ENCODE assay signal across 17 cellular contexts in the genomic region with DNA sequence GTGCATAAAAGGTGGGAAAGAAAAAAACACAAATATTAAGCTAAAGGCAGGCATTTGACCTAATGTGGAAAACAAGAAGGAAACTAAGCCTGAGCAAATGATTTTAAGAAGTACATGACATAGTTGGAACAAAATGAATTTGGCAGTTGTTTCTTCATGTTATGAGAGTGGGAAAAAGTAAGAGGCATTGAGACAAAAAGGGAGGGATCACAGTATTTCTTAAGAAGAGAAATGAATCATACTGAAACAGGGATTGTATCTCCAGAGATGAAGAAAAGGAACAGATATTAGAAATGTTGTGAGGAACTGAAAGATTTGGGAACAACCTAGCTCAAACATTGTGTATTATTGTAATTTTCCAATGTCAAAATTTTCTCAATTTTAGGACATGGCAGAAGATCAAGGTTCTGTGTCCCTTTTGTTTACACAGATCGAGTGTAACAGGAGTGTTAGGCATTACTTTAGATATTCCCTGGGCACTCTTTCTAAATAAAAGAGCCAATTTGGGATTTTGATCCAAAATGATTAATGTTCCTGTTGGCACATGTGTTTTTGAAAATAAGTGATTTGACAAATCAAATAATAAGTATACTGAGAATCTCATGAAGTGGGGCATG.
DNase-seq lines count a peak whose midpoint lies in the region; ATAC-seq and TF ChIP-seq lines count a peak whose summit lies in the region.
"Had no signal": no experiment of that assay in that cellular context is flagged by ENCODE, and none has a peak within 500 bp of the region (broad histone marks: within the 10 kb centered on the region; RNA-seq: fewer than 3 reads in every experiment).

No MANE protein-coding gene starts in this region.

- TF ChIP-seq CTCF in WTC11 (IDR thresholded peaks at IDR 0.05): no peak
- TF ChIP-seq CTCF in fibroblast of lung (conservative IDR thresholded peaks at IDR 0.05 in 1 of 2, IDR thresholded peaks at IDR 0.05 in 1 of 2; ENCODE audit: low read depth in 1 of 2, low read length in 2 of 2): no peak
- TF ChIP-seq CTCF in gastrocnemius medialis (IDR thresholded peaks at IDR 0.05 in 4 of 5, conservative IDR thresholded peaks at IDR 0.05 in 1 of 5): no peak

- H3K4me1 Mint-ChIP-seq in WTC11: no peaks in the 10 kb centered on the region
- H3K4me1 Mint-ChIP-seq: T-helper 17 cell had no signal

- H3K4me3 ChIP-seq in fibroblast of lung (replicated peaks in 1 of 4; ENCODE audit: control extremely low read depth in 1 of 4, insufficient read depth in 1 of 4, low read depth in 3 of 4, low read length in 4 of 4) (no peak overlapping the region), gastrocnemius medialis (no peak overlapping the region)

- no peak overlapping the region for H3K27ac ChIP-seq in fibroblast of lung (ENCODE audit: insufficient read depth, low read length)
- no peak overlapping the region for H3K27ac ChIP-seq in gastrocnemius medialis

- no peak overlapping the region for H3K4me2 ChIP-seq in fibroblast of lung (ENCODE audit: extremely low read depth, insufficient read depth, low read length)

- no peak overlapping the region for H3K9ac ChIP-seq in fibroblast of lung (ENCODE audit: insufficient read depth, low read length)

- no peaks in the 10 kb centered on the region for H3K4me1 ChIP-seq in fibroblast of lung (ENCODE audit: control insufficient read depth, extremely low read depth, insufficient read depth, low read length)
- H3K4me1 ChIP-seq in gastrocnemius medialis: no peaks in the 10 kb centered on the region
- H3K4me1 ChIP-seq: BE2C had no signal

- ATAC-seq in WTC11 (no peak), gastrocnemius medialis (peak; percentile 73 to 84), HG03460 (IDR thresholded peaks at IDR 0.05; ENCODE audit: unreplicated experiment) (no peak), GM21447 (IDR thresholded peaks at IDR 0.05; ENCODE audit: unreplicated experiment) (no peak), HG03139 (IDR thresholded peaks at IDR 0.05; ENCODE audit: unreplicated experiment) (no peak)
- ATAC-seq: activated naive CD4-positive, alpha-beta T cell treated with anti-CD3 and anti-CD28 coated beads, Interleukin-2, amount 50 U/mL, for 72 hours; T-helper 17 cell had no signal

- intact Hi-C loops in gastrocnemius medialis (cut with DNase I; ENCODE audit: low total_unique reads): no loop called here

- no peaks in the 10 kb centered on the region for H3K27me3 ChIP-seq in fibroblast of lung (ENCODE audit: control insufficient read depth, insufficient read depth, low read length)
- no peaks in the 10 kb centered on the region for H3K27me3 ChIP-seq in gastrocnemius medialis
- H3K27me3 ChIP-seq: BE2C had no signal

- POLR2A ChIA-PET in WTC11 (lab: Charles Lee): no interaction called here

- H3K9me3 ChIP-seq in fibroblast of lung (ENCODE audit: control insufficient read depth, insufficient read depth, low read depth, low read length): no peaks in the 10 kb centered on the region
- H3K9me3 ChIP-seq in gastrocnemius medialis: no peaks in the 10 kb centered on the region
- H3K9me3 ChIP-seq: BE2C had no signal

- H3K27ac Mint-ChIP-seq in WTC11: 0 out of 2 replicates have a peak overlapping the region, but pooled peaks have one; percentile 7
- H3K27ac Mint-ChIP-seq: activated naive CD4-positive, alpha-beta T cell treated with anti-CD3 and anti-CD28 coated beads, Interleukin-2, amount 50 U/mL, for 72 hours; stimulated activated naive CD8-positive, alpha-beta T cell treated with anti-CD3 and anti-CD28 coated beads, Interleukin-15, Interleukin-2, amounts not matched to agents 100 ng/mL and 50 ng/mL, for 24 hours; T-helper 17 cell had no signal

- no peak for TF ChIP-seq POLR2A in gastrocnemius medialis (IDR thresholded peaks at IDR 0.05)

- CTCF ChIA-PET in WTC11 (lab: Charles Lee): no interaction called here

- H3K4me3 Mint-ChIP-seq in WTC11: no peak overlapping the region
- H3K4me3 Mint-ChIP-seq: stimulated activated naive CD8-positive, alpha-beta T cell treated with anti-CD3 and anti-CD28 coated beads, Interleukin-15, Interleukin-2, amounts not matched to agents 100 ng/mL and 50 ng/mL, for 24 hours; T-helper 17 cell had no signal

- DNase-seq in GM04503 (ENCODE audit: low read depth) (peak; percentile 11), WTC11 (ENCODE audit: low spot score) (no peak), fibroblast of lung (ENCODE audit: low read depth in 2 of 2) (peak; percentile 18 to 78), gastrocnemius medialis (no peak), NOMO-1 (lab: John Stamatoyannopoulos, UW; ENCODE audit: unreplicated experiment in 2 of 2) (no peak)
- DNase-seq: BE2C, DMS53, Kasumi-1, mesendoderm, NCI-H187, NCI-H510A, T-helper 17 cell had no signal

- no peaks in the 10 kb centered on the region for H3K79me2 ChIP-seq in fibroblast of lung (ENCODE audit: control insufficient read depth, insufficient read depth, low read length)

- H3K36me3 Mint-ChIP-seq in WTC11: no peaks in the 10 kb centered on the region
- H3K36me3 Mint-ChIP-seq: activated naive CD4-positive, alpha-beta T cell treated with anti-CD3 and anti-CD28 coated beads, Interleukin-2, amount 50 U/mL, for 72 hours had no signal

- H3K9me3 Mint-ChIP-seq in WTC11: no peaks in the 10 kb centered on the region
- H3K9me3 Mint-ChIP-seq: activated naive CD4-positive, alpha-beta T cell treated with anti-CD3 and anti-CD28 coated beads, Interleukin-2, amount 50 U/mL, for 72 hours; stimulated activated naive CD8-positive, alpha-beta T cell treated with anti-CD3 and anti-CD28 coated beads, Interleukin-15, Interleukin-2, amounts not matched to agents 100 ng/mL and 50 ng/mL, for 24 hours had no signal

- in situ Hi-C loops in gastrocnemius medialis (cut with MboI; ENCODE audit: low sequenced_read_pairs in 4 of 4): no loop called here

- no peaks in the 10 kb centered on the region for H3K27me3 Mint-ChIP-seq in WTC11 (ENCODE audit: low read depth)
- H3K27me3 Mint-ChIP-seq: stimulated activated naive CD8-positive, alpha-beta T cell treated with anti-CD3 and anti-CD28 coated beads, Interleukin-15, Interleukin-2, amounts not matched to agents 100 ng/mL and 50 ng/mL, for 24 hours; T-helper 17 cell had no signal

- H3K36me3 ChIP-seq in fibroblast of lung (ENCODE audit: control insufficient read depth, insufficient read depth, low read length) (no peaks in the 10 kb centered on the region), gastrocnemius medialis (no peaks in the 10 kb centered on the region)
- H3K36me3 ChIP-seq: BE2C had no signal

- H2AFZ ChIP-seq in fibroblast of lung (ENCODE audit: low read length): no peak overlapping the region

- H4K20me1 ChIP-seq in fibroblast of lung (ENCODE audit: control insufficient read depth, extremely low read depth, insufficient read depth, low read length): no peaks in the 10 kb centered on the region

TF ChIP-seq in WTC11, 78 proteins besides CTCF, POLR2A, EP300 and RAD21:
- TF ChIP-seq, protein P1, sequence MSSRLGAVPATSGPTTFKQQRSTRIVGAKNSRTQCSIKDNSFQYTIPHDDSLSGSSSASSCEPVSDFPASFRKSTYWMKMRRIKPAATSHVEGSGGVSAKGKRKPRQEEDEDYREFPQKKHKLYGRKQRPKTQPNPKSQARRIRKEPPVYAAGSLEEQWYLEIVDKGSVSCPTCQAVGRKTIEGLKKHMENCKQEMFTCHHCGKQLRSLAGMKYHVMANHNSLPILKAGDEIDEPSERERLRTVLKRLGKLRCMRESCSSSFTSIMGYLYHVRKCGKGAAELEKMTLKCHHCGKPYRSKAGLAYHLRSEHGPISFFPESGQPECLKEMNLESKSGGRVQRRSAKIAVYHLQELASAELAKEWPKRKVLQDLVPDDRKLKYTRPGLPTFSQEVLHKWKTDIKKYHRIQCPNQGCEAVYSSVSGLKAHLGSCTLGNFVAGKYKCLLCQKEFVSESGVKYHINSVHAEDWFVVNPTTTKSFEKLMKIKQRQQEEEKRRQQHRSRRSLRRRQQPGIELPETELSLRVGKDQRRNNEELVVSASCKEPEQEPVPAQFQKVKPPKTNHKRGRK (CRISPR knock-in tag; IDR thresholded peaks at IDR 0.05; ENCODE audit: borderline replicate concordance): no peak
- TF ChIP-seq, protein P2, sequence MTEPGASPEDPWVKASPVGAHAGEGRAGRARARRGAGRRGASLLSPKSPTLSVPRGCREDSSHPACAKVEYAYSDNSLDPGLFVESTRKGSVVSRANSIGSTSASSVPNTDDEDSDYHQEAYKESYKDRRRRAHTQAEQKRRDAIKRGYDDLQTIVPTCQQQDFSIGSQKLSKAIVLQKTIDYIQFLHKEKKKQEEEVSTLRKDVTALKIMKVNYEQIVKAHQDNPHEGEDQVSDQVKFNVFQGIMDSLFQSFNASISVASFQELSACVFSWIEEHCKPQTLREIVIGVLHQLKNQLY (CRISPR knock-in tag; IDR thresholded peaks at IDR 0.05): no peak
- TF ChIP-seq, protein P3, sequence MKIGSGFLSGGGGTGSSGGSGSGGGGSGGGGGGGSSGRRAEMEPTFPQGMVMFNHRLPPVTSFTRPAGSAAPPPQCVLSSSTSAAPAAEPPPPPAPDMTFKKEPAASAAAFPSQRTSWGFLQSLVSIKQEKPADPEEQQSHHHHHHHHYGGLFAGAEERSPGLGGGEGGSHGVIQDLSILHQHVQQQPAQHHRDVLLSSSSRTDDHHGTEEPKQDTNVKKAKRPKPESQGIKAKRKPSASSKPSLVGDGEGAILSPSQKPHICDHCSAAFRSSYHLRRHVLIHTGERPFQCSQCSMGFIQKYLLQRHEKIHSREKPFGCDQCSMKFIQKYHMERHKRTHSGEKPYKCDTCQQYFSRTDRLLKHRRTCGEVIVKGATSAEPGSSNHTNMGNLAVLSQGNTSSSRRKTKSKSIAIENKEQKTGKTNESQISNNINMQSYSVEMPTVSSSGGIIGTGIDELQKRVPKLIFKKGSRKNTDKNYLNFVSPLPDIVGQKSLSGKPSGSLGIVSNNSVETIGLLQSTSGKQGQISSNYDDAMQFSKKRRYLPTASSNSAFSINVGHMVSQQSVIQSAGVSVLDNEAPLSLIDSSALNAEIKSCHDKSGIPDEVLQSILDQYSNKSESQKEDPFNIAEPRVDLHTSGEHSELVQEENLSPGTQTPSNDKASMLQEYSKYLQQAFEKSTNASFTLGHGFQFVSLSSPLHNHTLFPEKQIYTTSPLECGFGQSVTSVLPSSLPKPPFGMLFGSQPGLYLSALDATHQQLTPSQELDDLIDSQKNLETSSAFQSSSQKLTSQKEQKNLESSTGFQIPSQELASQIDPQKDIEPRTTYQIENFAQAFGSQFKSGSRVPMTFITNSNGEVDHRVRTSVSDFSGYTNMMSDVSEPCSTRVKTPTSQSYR (CRISPR knock-in tag; IDR thresholded peaks at IDR 0.05): no peak

Comparison
In these comparisons a context has a peak if more than half of its experiments do, and no peak if none do; other contexts are left out.
1. DNase-seq: peak in GM04503 (single experiment) and fibroblast of lung (2 of 2); none in WTC11 (single experiment), gastrocnemius medialis (0 of 2) and NOMO-1 (0 of 2).
2. ATAC-seq: peak in gastrocnemius medialis (2 of 2); none in WTC11 (single experiment), HG03460 (single experiment), GM21447 (single experiment) and HG03139 (single experiment).